10 cellular contexts compared by ENCODE assay signal in genomic region chr10:116809528-116810500, GRCh38. TPM values are rescaled to one million over a fixed set of nuclear protein-coding genes. Genes with fewer than 3 reads are reported as not detected.
DNase-seq lines count a peak whose midpoint lies in the region; ATAC-seq and TF ChIP-seq lines count a peak whose summit lies in the region.
"Had no signal": no experiment of that assay in that cellular context is flagged by ENCODE, and none has a peak within 500 bp of the region (broad histone marks: within the 10 kb centered on the region; RNA-seq: fewer than 3 reads in every experiment).

No MANE protein-coding gene starts in this region.

- peak overlapping the region; percentile 84 for H3K27ac Mint-ChIP-seq in endodermal cell
- H3K27ac Mint-ChIP-seq in progenitor cell of endocrine pancreas, result no peak overlapping the region
- H3K27ac Mint-ChIP-seq in stimulated activated effector memory CD8-positive, alpha-beta T cell treated with anti-CD3 and anti-CD28 coated beads, Interleukin-12 subunit alpha, Interleukin-12 subunit beta, amount 100 ng/mL, for 72 hours, result no peak overlapping the region
- H3K27ac Mint-ChIP-seq: stimulated activated memory B cell treated with anti-CD40 and anti-IgM and Interleukin-4, amounts not matched to agents 10 μg/mL and 1 μg/mL and 100 μg/mL, for 72 hours had no signal

- peak overlapping the region; percentile 33 for H3K4me3 Mint-ChIP-seq in endodermal cell
- peak overlapping the region; percentile 3 for H3K4me3 Mint-ChIP-seq in progenitor cell of endocrine pancreas (ENCODE audit: low read depth)
- H3K4me3 Mint-ChIP-seq in stimulated activated effector memory CD8-positive, alpha-beta T cell treated with anti-CD3 and anti-CD28 coated beads, Interleukin-12 subunit alpha, Interleukin-12 subunit beta, amount 100 ng/mL, for 72 hours, result no peak overlapping the region
- H3K4me3 Mint-ChIP-seq: stimulated activated memory B cell treated with anti-CD40 and anti-IgM and Interleukin-4, amounts not matched to agents 10 μg/mL and 1 μg/mL and 100 μg/mL, for 72 hours had no signal

- no peak overlapping the region for H3K9ac ChIP-seq in endodermal cell (ENCODE audit: extremely low read depth, low read length, poor library complexity, severe bottlenecking)

- TF ChIP-seq CTCF in GM10266 (IDR thresholded peaks at IDR 0.05; ENCODE audit: control insufficient read depth, insufficient read depth, low read depth, missing control alignments), result peak; percentile 17
- peak; percentile 89 for TF ChIP-seq CTCF in endodermal cell (conservative IDR thresholded peaks at IDR 0.05)
- TF ChIP-seq CTCF in progenitor cell of endocrine pancreas (IDR thresholded peaks at IDR 0.05; ENCODE audit: unreplicated experiment), result peak; percentile 63

- no peaks in the 10 kb centered on the region for H3K9me3 ChIP-seq in endodermal cell (ENCODE audit: control insufficient read depth, low read length)

- H3K4me1 Mint-ChIP-seq in endodermal cell (peaks cover 18% of the 10 kb centered on the region), progenitor cell of endocrine pancreas (ENCODE audit: low read depth) (peaks cover 7% of the 10 kb centered on the region)
- no peaks in the 10 kb centered on the region for H3K4me1 Mint-ChIP-seq in stimulated activated effector memory CD8-positive, alpha-beta T cell treated with anti-CD3 and anti-CD28 coated beads, Interleukin-12 subunit alpha, Interleukin-12 subunit beta, amount 100 ng/mL, for 72 hours
- H3K4me1 Mint-ChIP-seq: stimulated activated memory B cell treated with anti-CD40 and anti-IgM and Interleukin-4, amounts not matched to agents 10 μg/mL and 1 μg/mL and 100 μg/mL, for 72 hours had no signal

- no peak overlapping the region for H3K4me3 ChIP-seq in endodermal cell (ENCODE audit: low read length)

- WGBS in endodermal cell (ENCODE audit: insufficient coverage in 1 of 2, insufficient read length in 1 of 2), 2 experiments, result 82 to 89% methylated on average over 21 to 29 of the region's 29 CpGs

- no peaks in the 10 kb centered on the region for H3K27me3 ChIP-seq in endodermal cell (ENCODE audit: control insufficient read depth, insufficient read depth, low read length, poor library complexity, severe bottlenecking)

- no peaks in the 10 kb centered on the region for H3K4me1 ChIP-seq in endodermal cell (ENCODE audit: control insufficient read depth, insufficient read depth, low read length)

- H3K36me3 Mint-ChIP-seq in endodermal cell (ENCODE audit: low read depth) (peaks cover 2% of the 10 kb centered on the region), progenitor cell of endocrine pancreas (ENCODE audit: insufficient read depth) (no peaks in the 10 kb centered on the region)
- no peaks in the 10 kb centered on the region for H3K36me3 Mint-ChIP-seq in stimulated activated effector memory CD8-positive, alpha-beta T cell treated with anti-CD3 and anti-CD28 coated beads, Interleukin-12 subunit alpha, Interleukin-12 subunit beta, amount 100 ng/mL, for 72 hours
- H3K36me3 Mint-ChIP-seq: stimulated activated memory B cell treated with anti-CD40 and anti-IgM and Interleukin-4, amounts not matched to agents 10 μg/mL and 1 μg/mL and 100 μg/mL, for 72 hours had no signal

- ATAC-seq in HG03457 (IDR thresholded peaks at IDR 0.05; ENCODE audit: unreplicated experiment) (no peak), HG02623 (IDR thresholded peaks at IDR 0.05; ENCODE audit: unreplicated experiment) (no peak)
- no peak for ATAC-seq in stimulated activated effector memory CD8-positive, alpha-beta T cell treated with anti-CD3 and anti-CD28 coated beads, Interleukin-12 subunit alpha, Interleukin-12 subunit beta, amount 100 ng/mL, for 72 hours
- ATAC-seq: stimulated activated memory B cell treated with anti-CD40 and anti-IgM and Interleukin-4, amounts not matched to agents 10 μg/mL and 1 μg/mL and 100 μg/mL, for 72 hours had no signal

- H3K9me3 Mint-ChIP-seq in endodermal cell (no peaks in the 10 kb centered on the region), progenitor cell of endocrine pancreas (ENCODE audit: low read depth) (no peaks in the 10 kb centered on the region)
- no peaks in the 10 kb centered on the region for H3K9me3 Mint-ChIP-seq in stimulated activated effector memory CD8-positive, alpha-beta T cell treated with anti-CD3 and anti-CD28 coated beads, Interleukin-12 subunit alpha, Interleukin-12 subunit beta, amount 100 ng/mL, for 72 hours
- H3K9me3 Mint-ChIP-seq: stimulated activated memory B cell treated with anti-CD40 and anti-IgM and Interleukin-4, amounts not matched to agents 10 μg/mL and 1 μg/mL and 100 μg/mL, for 72 hours had no signal

- H3K27ac ChIP-seq in endodermal cell (ENCODE audit: low read depth, low read length), result no peak overlapping the region

- peaks cover 9% of the 10 kb centered on the region for H3K27me3 Mint-ChIP-seq in endodermal cell (ENCODE audit: insufficient read depth)
- H3K27me3 Mint-ChIP-seq in progenitor cell of endocrine pancreas, result peaks cover 39% of the 10 kb centered on the region

- DNase-seq in GM10266 (ENCODE audit: extremely low spot score) (no peak), NCI-H526 treated with DMSO at 0.1 percent for 48 hours (lab: John Stamatoyannopoulos, UW) (peak; percentile 35), endodermal cell (peak; percentile 86), progenitor cell of endocrine pancreas (ENCODE audit: low spot score, unreplicated experiment) (peak; percentile 25), superior temporal gyrus (ENCODE audit: extremely low spot score) (no peak)
- DNase-seq in stimulated activated effector memory CD8-positive, alpha-beta T cell treated with anti-CD3 and anti-CD28 coated beads, Interleukin-12 subunit alpha, Interleukin-12 subunit beta, amount 100 ng/mL, for 72 hours (ENCODE audit: low spot score in 2 of 2), result no peak

- H3K36me3 ChIP-seq in endodermal cell (ENCODE audit: control insufficient read depth, insufficient read depth, low read length), result no peaks in the 10 kb centered on the region

RNA-seq across cellular contexts. Expression of gene ENO4, which starts 39.5 kb away (rescaled TPM):
- total RNA-seq in endodermal cell (1 to 10 TPM; 1.1 to 2.2 TPM), progenitor cell of endocrine pancreas (1.7 and 2.0 TPM in 2 replicates)
- 0.53 TPM for polyA plus RNA-seq in endodermal cell (2013, experiment 1 of 2)
- polyA plus RNA-seq in endodermal cell (2013, experiment 2 of 2), result 1.7 TPM
- total RNA-seq: mononuclear cell had no signal

Comparison
In these comparisons a context has a peak if more than half of its experiments do, and no peak if none do; other contexts are left out.
1. DNase-seq: peak in NCI-H526 treated with DMSO at 0.1 percent for 48 hours (single experiment), endodermal cell (single experiment) and progenitor cell of endocrine pancreas (single experiment); none in GM10266 (single experiment), superior temporal gyrus (single experiment) and stimulated activated effector memory CD8-positive, alpha-beta T cell treated with anti-CD3 and anti-CD28 coated beads, Interleukin-12 subunit alpha, Interleukin-12 subunit beta, amount 100 ng/mL, for 72 hours (0 of 2).
2. CTCF ChIP-seq: peak in every context shown above with its lines; median percentile 89 in endodermal cell; 63 in progenitor cell of endocrine pancreas; 17 in GM10266.